Comparison of ENCODE assay signal across 11 cellular contexts in the genomic region with DNA sequence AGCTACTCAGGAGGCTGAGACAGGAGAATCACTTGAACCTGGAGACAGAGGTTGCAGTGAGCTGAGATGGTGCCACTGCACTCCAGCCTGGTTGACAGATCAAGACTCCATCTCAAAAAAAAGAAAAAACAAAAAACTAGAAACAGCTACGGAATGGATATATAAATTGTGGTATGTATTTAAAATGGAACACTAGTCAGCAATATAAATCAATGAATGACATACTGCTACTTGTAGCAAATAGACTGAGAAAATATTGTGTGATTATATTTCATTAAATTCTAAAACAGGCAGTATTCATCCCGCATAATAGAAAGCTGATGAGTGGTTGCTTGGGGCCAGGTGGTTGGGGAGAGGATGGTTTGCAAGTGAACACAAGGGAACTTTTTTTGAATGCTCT.
"Had no signal": no experiment of that assay in that cellular context is flagged by ENCODE, and none has a peak within 500 bp of the region (broad histone marks: within the 10 kb centered on the region; RNA-seq: fewer than 3 reads in every experiment).

No MANE protein-coding gene starts in this region.

- DNase-seq: GM23248, GOT3, H7, H9, HCEC 1CT, HFFc6 had no signal

- H3K9me3 Mint-ChIP-seq: GM23338, H9, HFFc6 had no signal

- H3K4me2 ChIP-seq: GM23338 had no signal

- H3K4me1 ChIP-seq: HAP-1 had no signal

- H3K36me3 ChIP-seq: HAP-1 had no signal

- ATAC-seq: GM23338, HCT116 had no signal

- FAIRE-seq: H1, H54 had no signal

- H3K9me3 ChIP-seq: HAP-1 had no signal

- H3K27ac ChIP-seq: GM23248 had no signal

- H3K9ac ChIP-seq: GM23248 had no signal

- H3K27ac Mint-ChIP-seq: GM23338, H9, HFFc6 had no signal

- H2AFZ ChIP-seq: GM23248, GM23338 had no signal

- H3K4me3 ChIP-seq: GM23248, GM23338, HAP-1 had no signal

- H3K4me3 Mint-ChIP-seq: GM23338, H9, HFFc6 had no signal
